In the genomic region with DNA sequence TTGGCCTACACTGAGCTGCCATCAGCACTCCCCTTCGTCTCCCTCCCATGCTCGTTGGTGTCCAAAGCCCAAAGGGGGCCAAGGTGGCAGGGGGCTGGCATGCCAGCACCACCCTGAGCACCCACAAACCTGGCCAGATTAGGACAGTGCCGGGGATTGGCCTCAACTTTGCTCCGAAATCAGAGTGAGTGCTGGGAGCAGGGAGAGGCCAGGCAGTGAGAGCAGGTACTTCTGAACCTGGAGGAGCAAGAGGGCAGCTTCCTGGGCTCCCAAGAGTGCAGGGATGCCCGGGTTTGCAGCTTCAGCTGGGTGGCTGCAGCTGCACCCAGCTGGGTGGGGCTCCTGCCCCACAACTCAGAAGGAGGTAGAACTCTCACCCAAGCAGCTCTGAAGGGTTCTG, we compare ENCODE assay signal across 28 cellular contexts.
"Had no signal": no experiment of that assay in that cellular context is flagged by ENCODE, and none has a peak within 500 bp of the region (broad histone marks: within the 10 kb centered on the region; RNA-seq: fewer than 3 reads in every experiment).

No MANE protein-coding gene starts in this region.

- H3K27ac Mint-ChIP-seq: naive thymus-derived CD8-positive, alpha-beta T cell; nephron; stimulated activated naive B cell treated with anti-CD40 and anti-IgM and Interleukin-4, amounts not matched to agents 10 μg/mL and 1 μg/mL and 100 μg/mL, for 72 hours had no signal

- H3K36me3 ChIP-seq: heart right ventricle, left lung, lower lobe of right lung, neutrophil, ovary, prostate gland, suprapubic skin, thoracic aorta, tibial artery, uterus had no signal

- ATAC-seq: heart right ventricle; left colon; left lung; naive thymus-derived CD8-positive, alpha-beta T cell; sciatic nerve; stimulated activated naive CD8-positive, alpha-beta T cell treated with anti-CD3 and anti-CD28 coated beads, Interleukin-15, Interleukin-2, amounts not matched to agents 100 U/mL and 50 U/mL, for 24 hours had no signal

- H3K4me2 ChIP-seq: hepatocyte had no signal

- FAIRE-seq: keratinocyte had no signal

- H3K4me1 Mint-ChIP-seq: naive thymus-derived CD8-positive, alpha-beta T cell; nephron; neural crest cell; stimulated activated naive B cell treated with anti-CD40 and anti-IgM and Interleukin-4, amounts not matched to agents 10 μg/mL and 1 μg/mL and 100 μg/mL, for 72 hours had no signal

- H3K4me3 Mint-ChIP-seq: naive thymus-derived CD8-positive, alpha-beta T cell; nephron; neural crest cell; stimulated activated naive B cell treated with anti-CD40 and anti-IgM and Interleukin-4, amounts not matched to agents 10 μg/mL and 1 μg/mL and 100 μg/mL, for 72 hours had no signal

- H3K4me3 ChIP-seq: heart right ventricle, hepatocyte, left lung, lower lobe of right lung, ovary, prostate gland, skin epidermis, suprapubic skin, thoracic aorta, tibial artery, uterus had no signal

- H3K4me1 ChIP-seq: heart right ventricle, left lung, lower lobe of right lung, prostate gland, suprapubic skin, tibial artery, uterus had no signal

- DNase-seq: heart right ventricle; left colon; lower lobe of right lung; mammary epithelial cell; mesenchymal stem cell; ovary; retina; stimulated activated CD4-positive, alpha-beta T cell treated with anti-CD3 and anti-CD28 coated beads, Interleukin-1b, Interleukin-23, amount 100 ng/mL, for 48 hours; stimulated activated CD4-positive, alpha-beta T cell treated with anti-CD3 and anti-CD28 coated beads, Interleukin-2, amount 100 ng/mL, for 48 hours; stimulated activated CD4-positive, alpha-beta T cell treated with anti-CD3 and anti-CD28 coated beads, Interleukin-4, amount 100 ng/mL, for 4 hours; stimulated activated CD8-positive, alpha-beta memory T cell treated with anti-CD3 and anti-CD28 coated beads, Interleukin-4, amount 100 ng/mL, for 48 hours; stimulated activated naive B cell treated with anti-CD40 and anti-IgM and Interleukin-4, amounts not matched to agents 10 μg/mL and 1 μg/mL and 100 μg/mL, for 72 hours; stimulated activated naive CD8-positive, alpha-beta T cell treated with anti-CD3 and anti-CD28 coated beads, Interleukin-15, Interleukin-2, amounts not matched to agents 100 U/mL and 50 U/mL, for 24 hours; trophoblast cell; uterus had no signal

- H3K27ac ChIP-seq: heart right ventricle, hepatocyte, left lung, lower lobe of right lung, neutrophil, ovary, prostate gland, skin epidermis, suprapubic skin, thoracic aorta, tibial artery, uterus had no signal

- H3K27me3 Mint-ChIP-seq: naive thymus-derived CD8-positive, alpha-beta T cell; stimulated activated naive B cell treated with anti-CD40 and anti-IgM and Interleukin-4, amounts not matched to agents 10 μg/mL and 1 μg/mL and 100 μg/mL, for 72 hours had no signal

- H3K9me3 ChIP-seq: neutrophil, ovary, prostate gland, thoracic aorta, uterus had no signal

- H3K79me2 ChIP-seq: hepatocyte had no signal

- H3K27me3 ChIP-seq: heart right ventricle, hepatocyte, left lung, neutrophil, ovary, suprapubic skin, tibial artery, uterus had no signal

- H2AFZ ChIP-seq: hepatocyte had no signal
